ENCODE assay signal across 2 cellular contexts in the genomic region with DNA sequence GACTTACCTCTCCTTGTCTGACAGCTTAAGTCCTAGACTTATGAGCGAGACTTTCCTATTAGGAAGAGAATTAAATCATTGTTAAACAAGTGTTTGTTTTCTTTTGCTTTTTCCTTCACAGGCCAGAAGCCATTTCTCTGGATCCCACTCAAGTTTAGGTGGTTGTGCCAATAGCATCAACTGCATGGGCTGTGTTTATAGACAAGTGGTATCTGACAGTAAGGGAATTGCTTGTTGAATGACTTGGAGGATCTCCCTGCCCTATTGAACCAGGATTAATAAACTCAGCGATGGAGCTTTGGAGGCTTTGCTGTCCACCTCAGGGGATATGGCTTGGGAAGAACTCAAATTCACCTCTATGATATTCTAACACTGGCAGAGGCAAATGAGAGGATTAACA.
TF ChIP-seq lines count a peak whose summit lies in the region.

No MANE protein-coding gene starts in this region.

TF ChIP-seq in SK-N-SH, 30 proteins besides CTCF, POLR2A, EP300 and RAD21 (continued from another document):
- TF ChIP-seq, protein P1, sequence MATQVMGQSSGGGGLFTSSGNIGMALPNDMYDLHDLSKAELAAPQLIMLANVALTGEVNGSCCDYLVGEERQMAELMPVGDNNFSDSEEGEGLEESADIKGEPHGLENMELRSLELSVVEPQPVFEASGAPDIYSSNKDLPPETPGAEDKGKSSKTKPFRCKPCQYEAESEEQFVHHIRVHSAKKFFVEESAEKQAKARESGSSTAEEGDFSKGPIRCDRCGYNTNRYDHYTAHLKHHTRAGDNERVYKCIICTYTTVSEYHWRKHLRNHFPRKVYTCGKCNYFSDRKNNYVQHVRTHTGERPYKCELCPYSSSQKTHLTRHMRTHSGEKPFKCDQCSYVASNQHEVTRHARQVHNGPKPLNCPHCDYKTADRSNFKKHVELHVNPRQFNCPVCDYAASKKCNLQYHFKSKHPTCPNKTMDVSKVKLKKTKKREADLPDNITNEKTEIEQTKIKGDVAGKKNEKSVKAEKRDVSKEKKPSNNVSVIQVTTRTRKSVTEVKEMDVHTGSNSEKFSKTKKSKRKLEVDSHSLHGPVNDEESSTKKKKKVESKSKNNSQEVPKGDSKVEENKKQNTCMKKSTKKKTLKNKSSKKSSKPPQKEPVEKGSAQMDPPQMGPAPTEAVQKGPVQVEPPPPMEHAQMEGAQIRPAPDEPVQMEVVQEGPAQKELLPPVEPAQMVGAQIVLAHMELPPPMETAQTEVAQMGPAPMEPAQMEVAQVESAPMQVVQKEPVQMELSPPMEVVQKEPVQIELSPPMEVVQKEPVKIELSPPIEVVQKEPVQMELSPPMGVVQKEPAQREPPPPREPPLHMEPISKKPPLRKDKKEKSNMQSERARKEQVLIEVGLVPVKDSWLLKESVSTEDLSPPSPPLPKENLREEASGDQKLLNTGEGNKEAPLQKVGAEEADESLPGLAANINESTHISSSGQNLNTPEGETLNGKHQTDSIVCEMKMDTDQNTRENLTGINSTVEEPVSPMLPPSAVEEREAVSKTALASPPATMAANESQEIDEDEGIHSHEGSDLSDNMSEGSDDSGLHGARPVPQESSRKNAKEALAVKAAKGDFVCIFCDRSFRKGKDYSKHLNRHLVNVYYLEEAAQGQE (IDR thresholded peaks at IDR 0.05; ENCODE audit: low read depth, low read length): no peak
- TF ChIP-seq, protein P2, sequence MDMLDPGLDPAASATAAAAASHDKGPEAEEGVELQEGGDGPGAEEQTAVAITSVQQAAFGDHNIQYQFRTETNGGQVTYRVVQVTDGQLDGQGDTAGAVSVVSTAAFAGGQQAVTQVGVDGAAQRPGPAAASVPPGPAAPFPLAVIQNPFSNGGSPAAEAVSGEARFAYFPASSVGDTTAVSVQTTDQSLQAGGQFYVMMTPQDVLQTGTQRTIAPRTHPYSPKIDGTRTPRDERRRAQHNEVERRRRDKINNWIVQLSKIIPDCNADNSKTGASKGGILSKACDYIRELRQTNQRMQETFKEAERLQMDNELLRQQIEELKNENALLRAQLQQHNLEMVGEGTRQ (IDR thresholded peaks at IDR 0.05; ENCODE audit: borderline replicate concordance, low read depth, low read length): no peak
- no peak for TF ChIP-seq TCF12 (IDR thresholded peaks at IDR 0.05)
- TF ChIP-seq, protein P3, sequence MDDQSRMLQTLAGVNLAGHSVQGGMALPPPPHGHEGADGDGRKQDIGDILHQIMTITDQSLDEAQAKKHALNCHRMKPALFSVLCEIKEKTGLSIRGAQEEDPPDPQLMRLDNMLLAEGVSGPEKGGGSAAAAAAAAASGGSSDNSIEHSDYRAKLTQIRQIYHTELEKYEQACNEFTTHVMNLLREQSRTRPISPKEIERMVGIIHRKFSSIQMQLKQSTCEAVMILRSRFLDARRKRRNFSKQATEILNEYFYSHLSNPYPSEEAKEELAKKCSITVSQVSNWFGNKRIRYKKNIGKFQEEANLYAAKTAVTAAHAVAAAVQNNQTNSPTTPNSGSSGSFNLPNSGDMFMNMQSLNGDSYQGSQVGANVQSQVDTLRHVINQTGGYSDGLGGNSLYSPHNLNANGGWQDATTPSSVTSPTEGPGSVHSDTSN (IDR thresholded peaks at IDR 0.05): no peak
- TF ChIP-seq RXRA (IDR thresholded peaks at IDR 0.05; ENCODE audit: borderline replicate concordance, low read depth): no peak
- no peak for TF ChIP-seq EZH2phosphoT487 (IDR thresholded peaks at IDR 0.05; ENCODE audit: borderline replicate concordance, low read depth)

TF ChIP-seq in SK-N-SH treated with all-trans-retinoic acid at 6 μM for 48 hours, 23 proteins besides CTCF, POLR2A, EP300 and RAD21 (continued from another document):
- TF ChIP-seq SNAI2 (CRISPR knock-in tag; IDR thresholded peaks at IDR 0.05): no peak
- TF ChIP-seq, protein P4, sequence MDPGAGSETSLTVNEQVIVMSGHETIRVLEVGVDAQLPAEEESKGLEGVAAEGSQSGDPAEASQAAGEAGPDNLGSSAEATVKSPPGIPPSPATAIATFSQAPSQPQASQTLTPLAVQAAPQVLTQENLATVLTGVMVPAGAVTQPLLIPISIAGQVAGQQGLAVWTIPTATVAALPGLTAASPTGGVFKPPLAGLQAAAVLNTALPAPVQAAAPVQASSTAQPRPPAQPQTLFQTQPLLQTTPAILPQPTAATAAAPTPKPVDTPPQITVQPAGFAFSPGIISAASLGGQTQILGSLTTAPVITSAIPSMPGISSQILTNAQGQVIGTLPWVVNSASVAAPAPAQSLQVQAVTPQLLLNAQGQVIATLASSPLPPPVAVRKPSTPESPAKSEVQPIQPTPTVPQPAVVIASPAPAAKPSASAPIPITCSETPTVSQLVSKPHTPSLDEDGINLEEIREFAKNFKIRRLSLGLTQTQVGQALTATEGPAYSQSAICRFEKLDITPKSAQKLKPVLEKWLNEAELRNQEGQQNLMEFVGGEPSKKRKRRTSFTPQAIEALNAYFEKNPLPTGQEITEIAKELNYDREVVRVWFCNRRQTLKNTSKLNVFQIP (CRISPR knock-in tag; IDR thresholded peaks at IDR 0.05; ENCODE audit: borderline replicate concordance, low read depth): no peak
